In the genomic region with DNA sequence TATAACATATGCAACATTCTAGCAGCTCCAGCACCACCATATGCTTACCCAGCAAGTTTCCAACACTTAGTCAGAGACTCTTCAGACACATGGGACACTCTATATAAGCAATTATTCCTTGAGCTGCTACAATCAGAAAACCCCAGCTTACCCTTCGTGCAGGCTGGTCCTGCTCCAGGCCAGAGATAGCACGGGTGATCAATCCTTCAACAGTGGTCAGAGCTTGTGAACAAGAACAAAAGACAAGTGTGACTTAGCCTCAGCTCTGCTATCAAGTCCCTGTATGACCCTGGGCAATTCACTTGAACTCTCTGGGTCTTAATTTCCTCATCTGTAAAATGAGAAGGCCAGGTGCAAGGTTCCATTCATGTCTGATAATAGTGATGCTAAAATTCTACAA, we compare ENCODE assay signal across 14 cellular contexts. TPM values are rescaled to one million over a fixed set of nuclear protein-coding genes. Genes with fewer than 3 reads are reported as not detected.
DNase-seq lines count a peak whose midpoint lies in the region; ATAC-seq, FAIRE-seq and TF ChIP-seq lines count a peak whose summit lies in the region.
"Had no signal": no experiment of that assay in that cellular context is flagged by ENCODE, and none has a peak within 500 bp of the region (broad histone marks: within the 10 kb centered on the region; RNA-seq: fewer than 3 reads in every experiment).

No MANE protein-coding gene starts in this region.

- peaks cover 64% of the 10 kb centered on the region for H3K4me1 Mint-ChIP-seq in activated CD4-positive, alpha-beta memory T cell treated with anti-CD3 and anti-CD28 coated beads, Interleukin-2, amount 10 ng/mL, durations not matched to agents 7 days and 5 days
- peaks cover 18% of the 10 kb centered on the region for H3K4me1 Mint-ChIP-seq in mesothelial cell of epicardium

- intact Hi-C loops in transverse colon (cut with DNase I; ENCODE audit: low total_unique reads), result no loop called here

- DNase-seq in AG04449 (ENCODE audit: low read depth, low spot score) (no peak), GM12892 (ENCODE audit: insufficient read length) (no peak), mesothelial cell of epicardium (ENCODE audit: low spot score in 2 of 2, unreplicated experiment in 2 of 2) (no peak), NOMO-1 treated with dmso at 0.1 percent for 144 hours (lab: John Stamatoyannopoulos, UW; ENCODE audit: unreplicated experiment) (no peak), transverse colon (no peak), middle frontal gyrus (ENCODE audit: extremely low spot score, low spot score) (no peak)
- DNase-seq in activated CD4-positive, alpha-beta memory T cell treated with anti-CD3 and anti-CD28 coated beads, Interleukin-2, amount 10 ng/mL, durations not matched to agents 7 days and 5 days, result no peak
- DNase-seq: dermis blood vessel endothelial cell, NCI-H1436 treated with DMSO at 0.1 percent for 48 hours, small intestine, T1000 had no signal

- no peak for TF ChIP-seq EP300 in transverse colon (IDR thresholded peaks at IDR 0.05; ENCODE audit: low read depth)

- no peak for TF ChIP-seq POLR2A in GM12892 (IDR thresholded peaks at IDR 0.05; ENCODE audit: low read depth, low read length)
- no peak for TF ChIP-seq POLR2A in transverse colon (IDR thresholded peaks at IDR 0.05)

- H3K4me3 ChIP-seq in AG04449 (ENCODE audit: low read depth, low read length) (peak overlapping the region; percentile 77), transverse colon (no peak overlapping the region)

- peaks cover 6 to 23% (median 20%) of the 10 kb centered on the region in 4 donors for H3K4me1 ChIP-seq in transverse colon

- no peak for ATAC-seq in HG02763 (IDR thresholded peaks at IDR 0.05; ENCODE audit: unreplicated experiment)
- ATAC-seq: gastroesophageal sphincter had no signal

- H3K9me3 ChIP-seq in transverse colon, result no peaks in the 10 kb centered on the region
- H3K9me3 ChIP-seq: gastroesophageal sphincter had no signal

- H3K27me3 ChIP-seq in transverse colon, result no peaks in the 10 kb centered on the region
- H3K27me3 ChIP-seq: gastroesophageal sphincter had no signal

- no peaks in the 10 kb centered on the region for H3K9me3 Mint-ChIP-seq in activated CD4-positive, alpha-beta memory T cell treated with anti-CD3 and anti-CD28 coated beads, Interleukin-2, amount 10 ng/mL, durations not matched to agents 7 days and 5 days
- no peaks in the 10 kb centered on the region for H3K9me3 Mint-ChIP-seq in mesothelial cell of epicardium

- in situ Hi-C loops in transverse colon (cut with MboI; ENCODE audit: low pct_ligation_motif_present in 1 of 4, low pct_unique_long_range_greater_than_20kb in 1 of 4, low sequenced_read_pairs in 3 of 4), result loop anchor here in 2 of 4 donors (25.0 kb wide), 1 partner anchor 326 kb away; no protein-coding TSS in a partner anchor

- H3K27ac ChIP-seq in transverse colon, result no peak overlapping the region

- POLR2A ChIA-PET in AG04449 (lab: Yijun Ruan, JAX), result interaction anchor here (1.1 kb wide), 1 partner anchor 68 kb away, joined by 3 read pairs; no protein-coding TSS in a partner anchor
- POLR2A ChIA-PET in activated CD4-positive, alpha-beta memory T cell treated with anti-CD3 and anti-CD28 coated beads, Interleukin-2, amount 10 ng/mL, durations not matched to agents 7 days and 5 days (lab: Charles Lee), result interaction anchor here (0.9 to 6.9 kb wide), 9 partner anchors 11 to 143 kb away, joined by 3 to 119 read pairs (median 5); partner anchors contain the start of gene BUD13

- peak overlapping the region; percentile 91 for H3K4me3 Mint-ChIP-seq in activated CD4-positive, alpha-beta memory T cell treated with anti-CD3 and anti-CD28 coated beads, Interleukin-2, amount 10 ng/mL, durations not matched to agents 7 days and 5 days
- peak overlapping the region; percentile 99 for H3K4me3 Mint-ChIP-seq in mesothelial cell of epicardium

- CTCF ChIA-PET in AG04449 (lab: Yijun Ruan, JAX), result interaction anchor here (1.4 to 12.3 kb wide), 8 partner anchors 9 to 442 kb away, joined by 4 to 472 read pairs (median 8); partner anchors contain the start of genes APOA1, PCSK7 and SIK3
- CTCF ChIA-PET in activated CD4-positive, alpha-beta memory T cell treated with anti-CD3 and anti-CD28 coated beads, Interleukin-2, amount 10 ng/mL, durations not matched to agents 7 days and 5 days (lab: Charles Lee), result interaction anchor here (0.9 to 9.6 kb wide), 5 partner anchors 14 to 320 kb away, joined by 3 to 158 read pairs (median 5); partner anchors contain the start of genes APOA1 and BUD13

- peaks cover 0 to 47% (median 18%) of the 10 kb centered on the region in 4 donors for H3K36me3 ChIP-seq in transverse colon

- TF ChIP-seq CTCF in AG04449 (IDR thresholded peaks at IDR 0.05; ENCODE audit: insufficient read depth, low read length, missing control alignments), result no peak
- no peak for TF ChIP-seq CTCF in mesothelial cell of epicardium (IDR thresholded peaks at IDR 0.05; ENCODE audit: unreplicated experiment)
- no peak for TF ChIP-seq CTCF in transverse colon (IDR thresholded peaks at IDR 0.05)

- FAIRE-seq in GM12892 (lab: Jason Lieb, UNC), result peak; percentile 64
- FAIRE-seq: small intestine had no signal

- 84 to 100% methylated on average over 2 of the region's 2 CpGs for WGBS in transverse colon (ENCODE audit: low coverage in 1 of 2), 2 donors

- H3K36me3 Mint-ChIP-seq in activated CD4-positive, alpha-beta memory T cell treated with anti-CD3 and anti-CD28 coated beads, Interleukin-2, amount 10 ng/mL, durations not matched to agents 7 days and 5 days (ENCODE audit: low read depth), result peaks cover 58% of the 10 kb centered on the region
- H3K36me3 Mint-ChIP-seq in mesothelial cell of epicardium, result peaks cover 37% of the 10 kb centered on the region

- H3K27me3 Mint-ChIP-seq in activated CD4-positive, alpha-beta memory T cell treated with anti-CD3 and anti-CD28 coated beads, Interleukin-2, amount 10 ng/mL, durations not matched to agents 7 days and 5 days, result peaks cover 9% of the 10 kb centered on the region
- peaks cover 6% of the 10 kb centered on the region for H3K27me3 Mint-ChIP-seq in mesothelial cell of epicardium (ENCODE audit: low read depth)

- H3K27ac Mint-ChIP-seq in activated CD4-positive, alpha-beta memory T cell treated with anti-CD3 and anti-CD28 coated beads, Interleukin-2, amount 10 ng/mL, durations not matched to agents 7 days and 5 days, result peak overlapping the region; percentile 82
- H3K27ac Mint-ChIP-seq in mesothelial cell of epicardium, result no peak overlapping the region

RNA-seq across cellular contexts. Expression of gene ZPR1, which starts 1.5 kb away (rescaled TPM):
- polyA plus RNA-seq in GM12892 (2012; ENCODE audit: missing spikeins), result 48.5 TPM
- total RNA-seq in activated CD4-positive, alpha-beta memory T cell treated with anti-CD3 and anti-CD28 coated beads, Interleukin-2, amount 10 ng/mL, durations not matched to agents 7 days and 5 days, result 10 to 100 TPM; 55.6 to 57.6 TPM
- 39.1 to 41.5 TPM (median 40.9 TPM) in 3 replicates for total RNA-seq in mesothelial cell of epicardium
- total RNA-seq in transverse colon, result 10 to 100 TPM; 13.1 to 20.9 (median 16.4) TPM

RNA-seq across cellular contexts. Expression of gene APOA5, which starts 5.3 kb away (rescaled TPM):
- not detected for polyA plus RNA-seq in GM12892 (2012; ENCODE audit: missing spikeins)
- total RNA-seq in activated CD4-positive, alpha-beta memory T cell treated with anti-CD3 and anti-CD28 coated beads, Interleukin-2, amount 10 ng/mL, durations not matched to agents 7 days and 5 days, result not detected
- not detected in 3 replicates for total RNA-seq in mesothelial cell of epicardium
- not detected for total RNA-seq in transverse colon
- total RNA-seq: dermis blood vessel endothelial cell, gastroesophageal sphincter, lung microvascular endothelial cell had no signal

RNA-seq across cellular contexts. Expression of gene BUD13, which starts 13.6 kb away (rescaled TPM):
- polyA plus RNA-seq in GM12892 (2012; ENCODE audit: missing spikeins), result 19.8 TPM
- 10 to 100 TPM; 34.1 to 35.1 TPM for total RNA-seq in activated CD4-positive, alpha-beta memory T cell treated with anti-CD3 and anti-CD28 coated beads, Interleukin-2, amount 10 ng/mL, durations not matched to agents 7 days and 5 days
- 21.2 to 22.2 TPM (median 21.4 TPM) in 3 replicates for total RNA-seq in mesothelial cell of epicardium
- total RNA-seq in transverse colon, result 10 to 100 TPM in 3 of 4 donors, 1 to 10 TPM in 1; 6.7 to 21.9 (median 14.0) TPM

RNA-seq across cellular contexts. Expression of gene APOA4, which starts 36.7 kb away (rescaled TPM):
- polyA plus RNA-seq in GM12892 (2012; ENCODE audit: missing spikeins), result not detected
- total RNA-seq in activated CD4-positive, alpha-beta memory T cell treated with anti-CD3 and anti-CD28 coated beads, Interleukin-2, amount 10 ng/mL, durations not matched to agents 7 days and 5 days, result not detected
- total RNA-seq in mesothelial cell of epicardium (not detected in 3 replicates), transverse colon (not detected)
- total RNA-seq: dermis blood vessel endothelial cell, lung microvascular endothelial cell had no signal

RNA-seq across cellular contexts. Expression of gene APOC3, which starts 43.3 kb away (rescaled TPM):
- polyA plus RNA-seq in GM12892 (2012; ENCODE audit: missing spikeins), result not detected
- total RNA-seq in activated CD4-positive, alpha-beta memory T cell treated with anti-CD3 and anti-CD28 coated beads, Interleukin-2, amount 10 ng/mL, durations not matched to agents 7 days and 5 days, result not detected
- total RNA-seq in mesothelial cell of epicardium (not detected in 3 replicates), transverse colon (1 to 10 TPM in 2 of 4 donors, not detected in 2; 3.0 to 5.3 TPM)
- total RNA-seq: dermis blood vessel endothelial cell, lung microvascular endothelial cell had no signal
